In the genomic region with DNA sequence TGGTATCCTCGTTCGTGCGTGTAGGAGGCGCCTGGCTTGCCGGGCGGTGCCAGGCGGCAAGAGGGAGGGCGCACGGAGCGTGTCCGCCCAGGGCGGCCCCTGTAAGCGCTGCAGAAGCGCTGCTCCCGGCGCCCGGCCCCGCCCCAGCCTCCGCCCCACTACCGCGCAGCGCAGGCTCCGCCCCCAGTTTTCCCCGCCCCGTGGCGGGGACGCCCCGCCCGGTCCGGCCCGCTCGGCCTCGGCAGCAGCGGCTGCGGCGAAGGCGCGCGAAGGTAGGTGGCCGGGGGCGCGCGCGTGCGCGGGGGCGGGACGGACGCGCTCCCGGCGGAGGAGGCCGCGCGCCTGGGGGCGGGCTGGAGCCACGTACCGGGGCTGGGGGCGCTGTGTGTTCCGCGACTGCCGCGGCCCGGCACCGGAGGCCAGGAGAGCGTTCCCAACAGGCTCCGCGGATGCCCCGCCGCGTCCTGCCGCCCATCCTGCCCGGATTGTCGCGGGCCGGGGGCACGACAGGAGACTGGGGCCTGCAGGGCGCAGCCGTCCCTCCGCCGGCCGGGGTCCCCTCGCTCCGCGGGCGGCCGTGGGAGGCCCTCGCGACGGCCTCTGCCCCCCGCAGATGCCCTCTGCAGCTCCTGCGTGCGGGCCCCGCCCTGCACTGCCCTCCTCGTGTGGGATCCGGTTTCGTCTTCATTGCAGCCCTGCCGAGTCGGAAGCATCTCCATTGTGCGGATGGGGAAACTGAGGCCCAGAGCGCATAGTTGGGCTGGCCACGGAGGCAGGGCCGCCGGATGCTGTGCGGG, we compare ENCODE assay signal across 1 cellular context.
TF ChIP-seq lines count a peak whose summit lies in the region.

No MANE protein-coding gene starts in this region.

TF ChIP-seq in HEK293, 187 proteins besides CTCF, POLR2A, EP300 and RAD21 (continued from another document and continues in another):
- TF ChIP-seq ZNF518A (tag by site-specific recombination; conservative IDR thresholded peaks at IDR 0.05; ENCODE audit: low read depth) (no peak), ZNF510 (tag by site-specific recombination; IDR thresholded peaks at IDR 0.05; ENCODE audit: insufficient replicate concordance) (no peak), ZBTB44 (tag by site-specific recombination; IDR thresholded peaks at IDR 0.05) (no peak), ZNF76 (tag by site-specific recombination; IDR thresholded peaks at IDR 0.05; ENCODE audit: borderline replicate concordance, low read depth) (peak; percentile 49; the same call in 1 of the 2 replicates), ZNF266 (tag by site-specific recombination; IDR thresholded peaks at IDR 0.05; ENCODE audit: low read depth) (no peak), INSM2 (tag by site-specific recombination; IDR thresholded peaks at IDR 0.05) (no peak), ZBTB8A (tag by site-specific recombination; IDR thresholded peaks at IDR 0.05) (peak; percentile 100), ZIC2 (tag by site-specific recombination; IDR thresholded peaks at IDR 0.05) (peak; percentile 86), KLF10 (tag by site-specific recombination; IDR thresholded peaks at IDR 0.05) (peak; percentile 26; the same call in 1 of the 2 replicates), ZNF677 (tag by site-specific recombination; IDR thresholded peaks at IDR 0.05) (peak; percentile 36; the same call in 1 of the 2 replicates), ZNF830 (tag by site-specific recombination; IDR thresholded peaks at IDR 0.05; ENCODE audit: low read depth) (no peak), ZNF37A (tag by site-specific recombination; IDR thresholded peaks at IDR 0.05) (no peak), ZNF214 (tag by site-specific recombination; IDR thresholded peaks at IDR 0.05; ENCODE audit: borderline replicate concordance) (no peak), RBAK (tag by site-specific recombination; IDR thresholded peaks at IDR 0.05) (no peak), ZNF10 (tag by site-specific recombination; IDR thresholded peaks at IDR 0.05) (no peak), ZNF473 (tag by site-specific recombination; IDR thresholded peaks at IDR 0.05) (no peak), ZNF416 (tag by site-specific recombination; IDR thresholded peaks at IDR 0.05) (no peak), ZFP37 (tag by site-specific recombination; IDR thresholded peaks at IDR 0.05) (no peak), ZEB2 (tag by site-specific recombination; IDR thresholded peaks at IDR 0.05) (no peak), ZNF521 (tag by site-specific recombination; IDR thresholded peaks at IDR 0.05) (no peak), ZNF560 (tag by site-specific recombination; IDR thresholded peaks at IDR 0.05; ENCODE audit: borderline replicate concordance) (no peak), ZNF654 (tag by site-specific recombination; IDR thresholded peaks at IDR 0.05; ENCODE audit: low read depth) (no peak), ZNF311 (tag by site-specific recombination; IDR thresholded peaks at IDR 0.05; ENCODE audit: borderline replicate concordance) (no peak), GLIS1 (tag by site-specific recombination; IDR thresholded peaks at IDR 0.05) (peak; percentile 94), ZNF133 (tag by site-specific recombination; IDR thresholded peaks at IDR 0.05) (no peak), ZFP3 (tag by site-specific recombination; IDR thresholded peaks at IDR 0.05; ENCODE audit: low read depth) (no peak), ZBTB11 (tag by site-specific recombination; conservative IDR thresholded peaks at IDR 0.05; ENCODE audit: low read depth) (0 out of 2 replicates have a peak, but pooled peaks have one; percentile 17)
- TF ChIP-seq, protein P1, sequence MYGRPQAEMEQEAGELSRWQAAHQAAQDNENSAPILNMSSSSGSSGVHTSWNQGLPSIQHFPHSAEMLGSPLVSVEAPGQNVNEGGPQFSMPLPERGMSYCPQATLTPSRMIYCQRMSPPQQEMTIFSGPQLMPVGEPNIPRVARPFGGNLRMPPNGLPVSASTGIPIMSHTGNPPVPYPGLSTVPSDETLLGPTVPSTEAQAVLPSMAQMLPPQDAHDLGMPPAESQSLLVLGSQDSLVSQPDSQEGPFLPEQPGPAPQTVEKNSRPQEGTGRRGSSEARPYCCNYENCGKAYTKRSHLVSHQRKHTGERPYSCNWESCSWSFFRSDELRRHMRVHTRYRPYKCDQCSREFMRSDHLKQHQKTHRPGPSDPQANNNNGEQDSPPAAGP (tag by site-specific recombination; IDR thresholded peaks at IDR 0.05), result no peak; the same call in 1 of the 2 replicates
- TF ChIP-seq, protein P2, sequence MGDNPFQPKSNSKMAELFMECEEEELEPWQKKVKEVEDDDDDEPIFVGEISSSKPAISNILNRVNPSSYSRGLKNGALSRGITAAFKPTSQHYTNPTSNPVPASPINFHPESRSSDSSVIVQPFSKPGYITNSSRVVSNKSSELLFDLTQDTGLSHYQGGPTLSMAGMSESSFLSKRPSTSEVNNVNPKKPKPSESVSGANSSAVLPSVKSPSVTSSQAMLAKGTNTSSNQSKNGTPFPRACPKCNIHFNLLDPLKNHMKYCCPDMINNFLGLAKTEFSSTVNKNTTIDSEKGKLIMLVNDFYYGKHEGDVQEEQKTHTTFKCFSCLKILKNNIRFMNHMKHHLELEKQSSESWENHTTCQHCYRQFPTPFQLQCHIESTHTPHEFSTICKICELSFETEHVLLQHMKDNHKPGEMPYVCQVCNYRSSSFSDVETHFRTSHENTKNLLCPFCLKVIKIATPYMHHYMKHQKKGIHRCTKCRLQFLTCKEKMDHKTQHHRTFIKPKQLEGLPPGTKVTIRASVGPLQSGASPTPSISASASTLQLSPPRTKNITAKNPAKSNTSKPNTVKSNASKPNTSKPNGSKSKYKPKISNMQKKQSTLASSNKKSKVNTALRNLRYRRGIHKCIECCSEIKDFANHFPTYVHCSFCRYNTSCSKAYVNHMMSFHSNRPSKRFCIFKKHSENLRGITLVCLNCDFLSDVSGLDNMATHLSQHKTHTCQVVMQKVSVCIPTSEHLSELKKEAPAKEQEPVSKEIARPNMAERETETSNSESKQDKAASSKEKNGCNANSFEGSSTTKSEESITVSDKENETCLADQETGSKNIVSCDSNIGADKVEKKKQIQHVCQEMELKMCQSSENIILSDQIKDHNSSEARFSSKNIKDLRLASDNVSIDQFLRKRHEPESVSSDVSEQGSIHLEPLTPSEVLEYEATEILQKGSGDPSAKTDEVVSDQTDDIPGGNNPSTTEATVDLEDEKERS (tag by site-specific recombination; IDR thresholded peaks at IDR 0.05), result no peak
- TF ChIP-seq, protein P3, sequence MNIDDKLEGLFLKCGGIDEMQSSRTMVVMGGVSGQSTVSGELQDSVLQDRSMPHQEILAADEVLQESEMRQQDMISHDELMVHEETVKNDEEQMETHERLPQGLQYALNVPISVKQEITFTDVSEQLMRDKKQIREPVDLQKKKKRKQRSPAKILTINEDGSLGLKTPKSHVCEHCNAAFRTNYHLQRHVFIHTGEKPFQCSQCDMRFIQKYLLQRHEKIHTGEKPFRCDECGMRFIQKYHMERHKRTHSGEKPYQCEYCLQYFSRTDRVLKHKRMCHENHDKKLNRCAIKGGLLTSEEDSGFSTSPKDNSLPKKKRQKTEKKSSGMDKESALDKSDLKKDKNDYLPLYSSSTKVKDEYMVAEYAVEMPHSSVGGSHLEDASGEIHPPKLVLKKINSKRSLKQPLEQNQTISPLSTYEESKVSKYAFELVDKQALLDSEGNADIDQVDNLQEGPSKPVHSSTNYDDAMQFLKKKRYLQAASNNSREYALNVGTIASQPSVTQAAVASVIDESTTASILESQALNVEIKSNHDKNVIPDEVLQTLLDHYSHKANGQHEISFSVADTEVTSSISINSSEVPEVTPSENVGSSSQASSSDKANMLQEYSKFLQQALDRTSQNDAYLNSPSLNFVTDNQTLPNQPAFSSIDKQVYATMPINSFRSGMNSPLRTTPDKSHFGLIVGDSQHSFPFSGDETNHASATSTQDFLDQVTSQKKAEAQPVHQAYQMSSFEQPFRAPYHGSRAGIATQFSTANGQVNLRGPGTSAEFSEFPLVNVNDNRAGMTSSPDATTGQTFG (tag by site-specific recombination; IDR thresholded peaks at IDR 0.05; ENCODE audit: borderline replicate concordance), result no peak
- TF ChIP-seq, protein P4, sequence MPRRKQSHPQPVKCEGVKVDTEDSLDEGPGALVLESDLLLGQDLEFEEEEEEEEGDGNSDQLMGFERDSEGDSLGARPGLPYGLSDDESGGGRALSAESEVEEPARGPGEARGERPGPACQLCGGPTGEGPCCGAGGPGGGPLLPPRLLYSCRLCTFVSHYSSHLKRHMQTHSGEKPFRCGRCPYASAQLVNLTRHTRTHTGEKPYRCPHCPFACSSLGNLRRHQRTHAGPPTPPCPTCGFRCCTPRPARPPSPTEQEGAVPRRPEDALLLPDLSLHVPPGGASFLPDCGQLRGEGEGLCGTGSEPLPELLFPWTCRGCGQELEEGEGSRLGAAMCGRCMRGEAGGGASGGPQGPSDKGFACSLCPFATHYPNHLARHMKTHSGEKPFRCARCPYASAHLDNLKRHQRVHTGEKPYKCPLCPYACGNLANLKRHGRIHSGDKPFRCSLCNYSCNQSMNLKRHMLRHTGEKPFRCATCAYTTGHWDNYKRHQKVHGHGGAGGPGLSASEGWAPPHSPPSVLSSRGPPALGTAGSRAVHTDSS (tag by site-specific recombination; IDR thresholded peaks at IDR 0.05), result no peak
- TF ChIP-seq, protein P5, sequence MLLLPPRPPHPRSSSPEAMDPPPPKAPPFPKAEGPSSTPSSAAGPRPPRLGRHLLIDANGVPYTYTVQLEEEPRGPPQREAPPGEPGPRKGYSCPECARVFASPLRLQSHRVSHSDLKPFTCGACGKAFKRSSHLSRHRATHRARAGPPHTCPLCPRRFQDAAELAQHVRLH (tag by site-specific recombination; IDR thresholded peaks at IDR 0.05), result no peak
